Comparison of ENCODE assay signal across 8 cellular contexts in the genomic region with DNA sequence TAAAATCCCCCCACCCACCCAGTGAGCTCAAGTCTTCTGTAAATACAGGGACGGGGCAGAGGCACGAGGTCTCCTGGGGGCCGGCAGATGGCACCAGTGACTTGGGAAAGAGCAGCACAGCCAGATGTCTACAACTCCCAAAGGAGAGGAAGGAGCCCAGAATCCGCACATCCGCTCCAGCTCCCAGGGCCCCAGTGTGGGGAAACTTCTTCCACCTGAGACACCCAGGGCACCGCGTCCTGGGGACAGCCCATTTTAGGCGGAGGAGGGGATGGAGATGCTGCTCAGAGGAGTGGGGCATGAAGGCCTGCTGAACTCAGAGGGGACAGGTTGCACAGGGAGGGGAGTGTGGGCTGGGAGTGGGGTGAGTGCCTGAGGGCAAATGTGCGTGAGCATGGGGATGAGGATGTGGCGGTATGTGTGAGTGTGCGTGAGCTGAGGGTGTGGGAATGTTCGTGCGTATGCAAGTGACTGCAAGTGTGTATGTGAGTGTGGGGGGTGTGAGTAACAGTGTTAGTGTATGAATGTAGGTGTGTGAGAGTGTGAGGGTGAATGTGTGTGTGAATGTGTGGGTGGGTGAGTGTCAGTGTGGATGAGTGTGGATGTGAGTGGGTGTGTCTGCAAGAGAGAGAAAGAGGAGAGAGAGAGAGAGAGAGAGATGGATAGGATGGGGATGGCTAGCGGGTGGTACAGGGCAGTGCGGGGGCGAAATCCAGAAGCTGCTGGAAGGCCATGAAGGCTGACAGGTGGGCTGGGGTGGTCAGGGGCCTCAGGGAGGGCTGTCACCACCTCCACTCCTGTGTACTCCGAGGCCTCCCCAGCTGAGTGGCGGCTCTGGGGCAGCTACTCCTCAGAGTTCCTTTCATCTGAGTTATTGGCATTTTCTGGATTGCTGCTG.
A peak's percentile ranks its signal among the peaks of the same experiment; 100 is the strongest.
DNase-seq lines count a peak whose midpoint lies in the region; ATAC-seq and TF ChIP-seq lines count a peak whose summit lies in the region.

No MANE protein-coding gene starts in this region.

- intact Hi-C loops in Right ventricle myocardium inferior (cut with DNase I) (no loop called here), cardiac septum (cut with DNase I) (loop anchor here (10.0 kb wide), 1 partner anchor 577 kb away; no protein-coding TSS in a partner anchor), body of pancreas (cut with DNase I) (no loop called here), lower lobe of right lung (cut with DNase I) (no loop called here)

- TF ChIP-seq POLR2A in body of pancreas (IDR thresholded peaks at IDR 0.05) = no peak

- no peaks in the 10 kb centered on the region for H3K4me1 ChIP-seq in body of pancreas
- H3K4me1 ChIP-seq in lower lobe of right lung = peaks cover under 1% of the 10 kb centered on the region

- H3K9me3 ChIP-seq in body of pancreas = no peaks in the 10 kb centered on the region
- no peaks in the 10 kb centered on the region for H3K9me3 ChIP-seq in lower lobe of right lung

- DNase-seq in Right ventricle myocardium inferior (ENCODE audit: missing footprints) = no peak
- no peak for DNase-seq in cardiac septum (ENCODE audit: low spot score)
- DNase-seq in NCI-H2227 treated with DMSO at 0.1 percent for 48 hours (lab: John Stamatoyannopoulos, UW) = peak; percentile 15
- peak in 1 of 4 donors; percentile 36 for DNase-seq in body of pancreas
- DNase-seq in lower lobe of right lung = no peak

- WGBS in body of pancreas, 2 donors = 51 to 53% methylated on average over 17 to 18 of the region's 18 CpGs

- H3K27me3 ChIP-seq in body of pancreas (no peaks in the 10 kb centered on the region), lower lobe of right lung (ENCODE audit: low read depth) (no peaks in the 10 kb centered on the region)

- peak; percentile 43 for ATAC-seq in Right ventricle myocardium inferior
- no peak for ATAC-seq in body of pancreas
- ATAC-seq in lower lobe of right lung = peak; percentile 46 to 51
- no peak for ATAC-seq in HG02759 (IDR thresholded peaks at IDR 0.05; ENCODE audit: unreplicated experiment)
- no peak for ATAC-seq in HG03196 (IDR thresholded peaks at IDR 0.05; ENCODE audit: unreplicated experiment)
- no peak for ATAC-seq in GM21423 (IDR thresholded peaks at IDR 0.05; ENCODE audit: unreplicated experiment)

- H3K4me3 ChIP-seq in body of pancreas (no peak overlapping the region), lower lobe of right lung (no peak overlapping the region)

- H3K36me3 ChIP-seq in body of pancreas (replicated peaks in 1 of 2; ENCODE audit: insufficient read depth in 1 of 2, low read depth in 2 of 2) (no peaks in the 10 kb centered on the region), lower lobe of right lung (no peaks in the 10 kb centered on the region)

- H3K27ac ChIP-seq in body of pancreas (no peak overlapping the region), lower lobe of right lung (no peak overlapping the region)

- TF ChIP-seq CTCF in body of pancreas (IDR thresholded peaks at IDR 0.05) = peak in 4 of 7 experiments; percentile 22 to 35 (median 32)
- TF ChIP-seq CTCF in lower lobe of right lung (IDR thresholded peaks at IDR 0.05) = peak; percentile 48

Comparison
In these comparisons a context has a peak if more than half of its experiments do, and no peak if none do; other contexts are left out.
1. ATAC-seq: peak in Right ventricle myocardium inferior (single experiment) and lower lobe of right lung (2 of 2); none in body of pancreas (single experiment), HG02759 (single experiment), HG03196 (single experiment) and GM21423 (single experiment).